Comparison of ENCODE assay signal across 2 cellular contexts in the genomic region with DNA sequence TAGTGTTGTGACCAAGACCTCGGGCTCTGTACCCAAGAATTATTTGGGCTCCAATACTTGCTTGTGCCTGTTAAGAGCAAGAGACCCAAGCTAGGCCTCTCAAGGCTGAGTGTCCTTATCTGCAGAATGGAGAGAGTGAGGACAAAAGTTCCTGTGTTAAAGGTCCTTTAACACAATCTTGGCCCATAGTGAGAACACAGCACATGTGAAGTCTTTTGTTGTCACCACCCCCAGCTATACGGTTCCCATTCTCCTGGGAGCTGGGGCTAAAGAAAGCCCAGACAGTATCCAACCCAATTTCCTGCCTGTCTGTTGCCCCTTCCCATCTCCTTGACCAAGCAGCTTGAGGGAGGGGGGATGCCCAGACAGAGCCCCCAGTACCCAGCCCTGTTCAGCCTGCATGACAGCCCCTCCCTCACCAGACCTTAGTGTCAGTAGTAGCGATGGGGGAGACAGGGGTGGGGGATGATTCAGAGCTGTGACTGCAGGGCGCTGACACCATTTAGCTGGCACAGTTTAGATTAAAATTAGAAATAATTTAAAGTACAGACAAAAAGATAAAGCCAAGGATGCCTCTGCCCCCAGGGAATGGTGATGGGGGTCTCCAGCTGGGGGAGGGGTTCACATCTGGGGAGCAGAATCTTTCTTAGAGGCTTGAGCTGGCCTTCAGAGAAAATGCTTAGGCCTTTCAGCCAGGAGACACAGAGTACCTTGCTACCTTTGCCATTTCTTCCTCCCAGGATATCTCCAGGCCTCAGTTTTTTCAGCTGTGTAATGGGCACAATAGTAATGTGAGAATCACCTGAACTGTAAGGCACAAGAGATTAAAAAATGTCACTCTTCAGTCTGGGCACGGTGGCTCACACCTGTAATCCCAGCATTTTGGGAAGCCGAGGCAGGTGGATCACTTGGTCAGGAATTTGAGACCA.
TF ChIP-seq lines count a peak whose summit lies in the region.

No MANE protein-coding gene starts in this region.

TF ChIP-seq in K562, 482 proteins besides CTCF, POLR2A, EP300 and RAD21:
- no peak for TF ChIP-seq NCOA2 (IDR thresholded peaks at IDR 0.05; ENCODE audit: partially characterized antibody in 2 of 2)
- TF ChIP-seq RBM25 (IDR thresholded peaks at IDR 0.05; ENCODE audit: low read depth, low read length, severe bottlenecking): peak; percentile 93
- TF ChIP-seq ADNP (tag; IDR thresholded peaks at IDR 0.05): peak; percentile 54; the same call in 1 of the 2 replicates
- TF ChIP-seq KDM1A (IDR thresholded peaks at IDR 0.05): peak in 1 of 2 experiments; percentile 65; a peak in 2 of 4 replicates
- no peak for TF ChIP-seq SMARCC2 (IDR thresholded peaks at IDR 0.05; ENCODE audit: low read depth)
- TF ChIP-seq MXI1 (IDR thresholded peaks at IDR 0.05; ENCODE audit: low read depth, low read length): no peak
- TF ChIP-seq MBD1 (CRISPR knock-in tag; IDR thresholded peaks at IDR 0.05): no peak
- TF ChIP-seq, protein P1, sequence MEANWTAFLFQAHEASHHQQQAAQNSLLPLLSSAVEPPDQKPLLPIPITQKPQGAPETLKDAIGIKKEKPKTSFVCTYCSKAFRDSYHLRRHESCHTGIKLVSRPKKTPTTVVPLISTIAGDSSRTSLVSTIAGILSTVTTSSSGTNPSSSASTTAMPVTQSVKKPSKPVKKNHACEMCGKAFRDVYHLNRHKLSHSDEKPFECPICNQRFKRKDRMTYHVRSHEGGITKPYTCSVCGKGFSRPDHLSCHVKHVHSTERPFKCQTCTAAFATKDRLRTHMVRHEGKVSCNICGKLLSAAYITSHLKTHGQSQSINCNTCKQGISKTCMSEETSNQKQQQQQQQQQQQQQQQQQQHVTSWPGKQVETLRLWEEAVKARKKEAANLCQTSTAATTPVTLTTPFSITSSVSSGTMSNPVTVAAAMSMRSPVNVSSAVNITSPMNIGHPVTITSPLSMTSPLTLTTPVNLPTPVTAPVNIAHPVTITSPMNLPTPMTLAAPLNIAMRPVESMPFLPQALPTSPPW (CRISPR knock-in tag; IDR thresholded peaks at IDR 0.05): 0 out of 2 replicates have a peak, but pooled peaks have one; percentile 13
- TF ChIP-seq HDAC2 (IDR thresholded peaks at IDR 0.05): peak; percentile 33; the same call in 1 of the 2 replicates
- no peak for TF ChIP-seq PTBP1 (IDR thresholded peaks at IDR 0.05; ENCODE audit: low read depth, low read length)
- peak in 1 of 2 experiments; percentile 38; a peak in 1 of 4 replicates for TF ChIP-seq RCOR1 (IDR thresholded peaks at IDR 0.05; ENCODE audit: borderline replicate concordance in 1 of 2, low read depth in 2 of 2, low read length in 2 of 2)
- TF ChIP-seq BCOR (IDR thresholded peaks at IDR 0.05): peak; percentile 79

TF ChIP-seq in SK-N-SH treated with all-trans-retinoic acid at 6 μM for 48 hours, 23 proteins besides CTCF, POLR2A, EP300 and RAD21:
- TF ChIP-seq GLIS3 (CRISPR knock-in tag; IDR thresholded peaks at IDR 0.05): no peak
- TF ChIP-seq ZFP3 (CRISPR knock-in tag; IDR thresholded peaks at IDR 0.05): no peak
- no peak for TF ChIP-seq ESRRG (CRISPR knock-in tag; IDR thresholded peaks at IDR 0.05)
- no peak for TF ChIP-seq CSRNP3 (CRISPR knock-in tag; IDR thresholded peaks at IDR 0.05)
- TF ChIP-seq, protein P2, sequence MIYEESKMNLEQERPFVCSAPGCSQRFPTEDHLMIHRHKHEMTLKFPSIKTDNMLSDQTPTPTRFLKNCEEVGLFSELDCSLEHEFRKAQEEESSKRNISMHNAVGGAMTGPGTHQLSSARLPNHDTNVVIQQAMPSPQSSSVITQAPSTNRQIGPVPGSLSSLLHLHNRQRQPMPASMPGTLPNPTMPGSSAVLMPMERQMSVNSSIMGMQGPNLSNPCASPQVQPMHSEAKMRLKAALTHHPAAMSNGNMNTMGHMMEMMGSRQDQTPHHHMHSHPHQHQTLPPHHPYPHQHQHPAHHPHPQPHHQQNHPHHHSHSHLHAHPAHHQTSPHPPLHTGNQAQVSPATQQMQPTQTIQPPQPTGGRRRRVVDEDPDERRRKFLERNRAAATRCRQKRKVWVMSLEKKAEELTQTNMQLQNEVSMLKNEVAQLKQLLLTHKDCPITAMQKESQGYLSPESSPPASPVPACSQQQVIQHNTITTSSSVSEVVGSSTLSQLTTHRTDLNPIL (CRISPR knock-in tag; IDR thresholded peaks at IDR 0.05; ENCODE audit: low read depth): no peak
- TF ChIP-seq, protein P3, sequence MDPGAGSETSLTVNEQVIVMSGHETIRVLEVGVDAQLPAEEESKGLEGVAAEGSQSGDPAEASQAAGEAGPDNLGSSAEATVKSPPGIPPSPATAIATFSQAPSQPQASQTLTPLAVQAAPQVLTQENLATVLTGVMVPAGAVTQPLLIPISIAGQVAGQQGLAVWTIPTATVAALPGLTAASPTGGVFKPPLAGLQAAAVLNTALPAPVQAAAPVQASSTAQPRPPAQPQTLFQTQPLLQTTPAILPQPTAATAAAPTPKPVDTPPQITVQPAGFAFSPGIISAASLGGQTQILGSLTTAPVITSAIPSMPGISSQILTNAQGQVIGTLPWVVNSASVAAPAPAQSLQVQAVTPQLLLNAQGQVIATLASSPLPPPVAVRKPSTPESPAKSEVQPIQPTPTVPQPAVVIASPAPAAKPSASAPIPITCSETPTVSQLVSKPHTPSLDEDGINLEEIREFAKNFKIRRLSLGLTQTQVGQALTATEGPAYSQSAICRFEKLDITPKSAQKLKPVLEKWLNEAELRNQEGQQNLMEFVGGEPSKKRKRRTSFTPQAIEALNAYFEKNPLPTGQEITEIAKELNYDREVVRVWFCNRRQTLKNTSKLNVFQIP (CRISPR knock-in tag; IDR thresholded peaks at IDR 0.05; ENCODE audit: borderline replicate concordance, low read depth): no peak
- TF ChIP-seq, protein P4, sequence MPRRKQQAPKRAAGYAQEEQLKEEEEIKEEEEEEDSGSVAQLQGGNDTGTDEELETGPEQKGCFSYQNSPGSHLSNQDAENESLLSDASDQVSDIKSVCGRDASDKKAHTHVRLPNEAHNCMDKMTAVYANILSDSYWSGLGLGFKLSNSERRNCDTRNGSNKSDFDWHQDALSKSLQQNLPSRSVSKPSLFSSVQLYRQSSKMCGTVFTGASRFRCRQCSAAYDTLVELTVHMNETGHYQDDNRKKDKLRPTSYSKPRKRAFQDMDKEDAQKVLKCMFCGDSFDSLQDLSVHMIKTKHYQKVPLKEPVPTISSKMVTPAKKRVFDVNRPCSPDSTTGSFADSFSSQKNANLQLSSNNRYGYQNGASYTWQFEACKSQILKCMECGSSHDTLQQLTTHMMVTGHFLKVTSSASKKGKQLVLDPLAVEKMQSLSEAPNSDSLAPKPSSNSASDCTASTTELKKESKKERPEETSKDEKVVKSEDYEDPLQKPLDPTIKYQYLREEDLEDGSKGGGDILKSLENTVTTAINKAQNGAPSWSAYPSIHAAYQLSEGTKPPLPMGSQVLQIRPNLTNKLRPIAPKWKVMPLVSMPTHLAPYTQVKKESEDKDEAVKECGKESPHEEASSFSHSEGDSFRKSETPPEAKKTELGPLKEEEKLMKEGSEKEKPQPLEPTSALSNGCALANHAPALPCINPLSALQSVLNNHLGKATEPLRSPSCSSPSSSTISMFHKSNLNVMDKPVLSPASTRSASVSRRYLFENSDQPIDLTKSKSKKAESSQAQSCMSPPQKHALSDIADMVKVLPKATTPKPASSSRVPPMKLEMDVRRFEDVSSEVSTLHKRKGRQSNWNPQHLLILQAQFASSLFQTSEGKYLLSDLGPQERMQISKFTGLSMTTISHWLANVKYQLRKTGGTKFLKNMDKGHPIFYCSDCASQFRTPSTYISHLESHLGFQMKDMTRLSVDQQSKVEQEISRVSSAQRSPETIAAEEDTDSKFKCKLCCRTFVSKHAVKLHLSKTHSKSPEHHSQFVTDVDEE (CRISPR knock-in tag; IDR thresholded peaks at IDR 0.05): no peak
- TF ChIP-seq TCF4 (CRISPR knock-in tag; IDR thresholded peaks at IDR 0.05; ENCODE audit: borderline replicate concordance): no peak
- TF ChIP-seq ZNF565 (CRISPR knock-in tag; conservative IDR thresholded peaks at IDR 0.05; ENCODE audit: low read depth): no peak
- TF ChIP-seq ZFP30 (CRISPR knock-in tag; IDR thresholded peaks at IDR 0.05): no peak
- TF ChIP-seq TOX (CRISPR knock-in tag; IDR thresholded peaks at IDR 0.05; ENCODE audit: borderline replicate concordance): no peak
- TF ChIP-seq ARNTL (CRISPR knock-in tag; IDR thresholded peaks at IDR 0.05; ENCODE audit: borderline replicate concordance, low read depth): no peak
- TF ChIP-seq ISL1 (CRISPR knock-in tag; IDR thresholded peaks at IDR 0.05): no peak
- no peak for TF ChIP-seq ZC3H10 (CRISPR knock-in tag; IDR thresholded peaks at IDR 0.05)
- TF ChIP-seq CSDC2 (CRISPR knock-in tag; IDR thresholded peaks at IDR 0.05): no peak
- TF ChIP-seq PPARA (CRISPR knock-in tag; IDR thresholded peaks at IDR 0.05; ENCODE audit: borderline replicate concordance): no peak
TF ChIP-seq in SK-N-SH treated with all-trans-retinoic acid at 6 μM for 48 hours: peak in this region for 0.
